In genomic region chr3:140635276-140635675, GRCh38 we compare ENCODE assay signal across 26 cellular contexts. TPM values are rescaled to one million over a fixed set of nuclear protein-coding genes. Genes with fewer than 3 reads are reported as not detected.
"Had no signal": no experiment of that assay in that cellular context is flagged by ENCODE, and none has a peak within 500 bp of the region (broad histone marks: within the 10 kb centered on the region; RNA-seq: fewer than 3 reads in every experiment).

No MANE protein-coding gene starts in this region.

- H3K79me2 ChIP-seq: hepatocyte, parathyroid adenoma had no signal

- H3K4me2 ChIP-seq: hepatocyte, neural progenitor cell, smooth muscle cell had no signal

- H3K9ac ChIP-seq: neural progenitor cell, parathyroid adenoma had no signal

- DNase-seq: colonic mucosa; effector CD8-positive, alpha-beta T cell; foreskin keratinocyte; heart left ventricle; kidney; left cardiac atrium; left lung; mesendoderm; midbrain; naive thymus-derived CD4-positive, alpha-beta T cell; stimulated activated CD4-positive, alpha-beta T cell treated with anti-CD3 and anti-CD28 coated beads, Interleukin-12 subunit alpha, Interleukin-12 subunit beta, amount 100 ng/mL, for 4 hours; stimulated activated CD4-positive, alpha-beta T cell treated with anti-CD3 and anti-CD28 coated beads, Interleukin-1b, Interleukin-23, amount 100 ng/mL, for 48 hours; stimulated activated CD4-positive, alpha-beta T cell treated with anti-CD3 and anti-CD28 coated beads, Interleukin-4, amount 100 ng/mL, for 1 hour; stimulated activated CD8-positive, alpha-beta memory T cell treated with anti-CD3 and anti-CD28 coated beads, Interleukin-4, amount 100 ng/mL, for 48 hours; stimulated activated naive CD4-positive, alpha-beta T cell treated with Interleukin-2 at 50 U/mL for 16 hours; stomach; thyroid gland had no signal

- H3K9me3 ChIP-seq: colonic mucosa, esophagus muscularis mucosa, gastroesophageal sphincter, heart left ventricle, left lung, stomach, thyroid gland had no signal

- H3K4me1 ChIP-seq: colonic mucosa, esophagus muscularis mucosa, gastroesophageal sphincter, heart left ventricle, left lung, neural progenitor cell, parathyroid adenoma, stomach, thyroid gland had no signal

- H2AFZ ChIP-seq: hepatocyte, neural progenitor cell, parathyroid adenoma had no signal

- H3K27me3 ChIP-seq: colonic mucosa, esophagus muscularis mucosa, foreskin keratinocyte, gastroesophageal sphincter, heart left ventricle, hepatocyte, left lung, neural progenitor cell, stomach, thyroid gland had no signal

- H3K27ac ChIP-seq: colonic mucosa, esophagus muscularis mucosa, foreskin keratinocyte, gastroesophageal sphincter, heart left ventricle, hepatocyte, left lung, neural progenitor cell, parathyroid adenoma, stomach, thyroid gland had no signal

- H3K4me3 ChIP-seq: colonic mucosa, esophagus muscularis mucosa, gastroesophageal sphincter, heart left ventricle, hepatocyte, left lung, neural progenitor cell, smooth muscle cell, stomach, thyroid gland had no signal

- H3K36me3 ChIP-seq: colonic mucosa, esophagus muscularis mucosa, gastroesophageal sphincter, heart left ventricle, left lung, neural progenitor cell, stomach, thyroid gland had no signal

RNA-seq across cellular contexts. Expression of gene TRIM42, which starts 42.6 kb away (rescaled TPM):
- polyA plus RNA-seq: endothelial cell of umbilical vein; fibroblast of lung; foreskin keratinocyte; heart left ventricle; hepatocyte; naive thymus-derived CD4-positive, alpha-beta T cell; smooth muscle cell; stomach; urinary bladder had no signal
